ENCODE assay signal across 24 cellular contexts in genomic region chr21:36103434-36103833, GRCh38. TPM values are rescaled to one million over a fixed set of nuclear protein-coding genes. Genes with fewer than 3 reads are reported as not detected.
"Had no signal": no experiment of that assay in that cellular context is flagged by ENCODE, and none has a peak within 500 bp of the region (broad histone marks: within the 10 kb centered on the region; RNA-seq: fewer than 3 reads in every experiment).

No MANE protein-coding gene starts in this region.

- H3K9me3 ChIP-seq: ascending aorta, colonic mucosa, left ventricle myocardium inferior, right lobe of liver, testis, upper lobe of left lung had no signal

- H3K4me3 ChIP-seq: ascending aorta, cardiac muscle cell, colonic mucosa, left ventricle myocardium inferior, right lobe of liver, testis, upper lobe of left lung had no signal

- H3K27me3 ChIP-seq: ascending aorta, colonic mucosa, right lobe of liver, testis, upper lobe of left lung had no signal

- H3K27ac ChIP-seq: ascending aorta, cardiac muscle cell, colonic mucosa, left ventricle myocardium inferior, right lobe of liver, testis, upper lobe of left lung had no signal

- DNase-seq: activated CD4-positive, alpha-beta T cell treated with anti-CD3 and anti-CD28 coated beads for 4 hours; activated CD4-positive, alpha-beta T cell treated with anti-CD3 and anti-CD28 coated beads, Interleukin-2, amount 50 U/mL, for 48 hours; activated CD8-positive, alpha-beta memory T cell treated with anti-CD3 and anti-CD28 coated beads, Interleukin-2, amount 50 U/mL, for 4 hours; activated effector memory CD4-positive, alpha-beta T cell treated with anti-CD3 and anti-CD28 coated beads, Interleukin-2, amount 50 U/mL, for 16 hours; activated naive CD4-positive, alpha-beta T cell treated with anti-CD3 and anti-CD28 coated beads for 36 hours; activated naive CD8-positive, alpha-beta T cell treated with anti-CD3 and anti-CD28 coated beads for 36 hours; activated T-cell treated with anti-CD3 and anti-CD28 coated beads, Interleukin-2, amount 50 U/mL, for 1 hour; cerebellar nuclear complex; colonic mucosa; effector memory CD4-positive, alpha-beta T cell; foreskin fibroblast; head of caudate nucleus; hippocampal formation; immature natural killer cell; kidney glomerular epithelial cell; left ventricle myocardium inferior; posterior cingulate gyrus; right lobe of liver; stimulated activated CD4-positive, alpha-beta T cell treated with anti-CD3 and anti-CD28 coated beads, Interleukin-2, amount 100 ng/mL, for 48 hours; stimulated activated naive CD8-positive, alpha-beta T cell treated with anti-CD3 and anti-CD28 coated beads, Interleukin-15, Interleukin-2, amounts not matched to agents 100 U/mL and 50 U/mL, for 24 hours; testis; upper lobe of left lung had no signal

- H3K4me1 ChIP-seq: ascending aorta, colonic mucosa, right lobe of liver, testis had no signal

- ATAC-seq: right lobe of liver; stimulated activated naive CD8-positive, alpha-beta T cell treated with anti-CD3 and anti-CD28 coated beads, Interleukin-15, Interleukin-2, amounts not matched to agents 100 U/mL and 50 U/mL, for 24 hours had no signal

- H3K36me3 ChIP-seq: ascending aorta, cardiac muscle cell, colonic mucosa, left ventricle myocardium inferior, right lobe of liver, upper lobe of left lung had no signal

RNA-seq across cellular contexts. Expression of gene CBR3, which starts 31.4 kb away (rescaled TPM):
- total RNA-seq: cardiac muscle cell had no signal
- polyA plus RNA-seq: cardiac muscle cell had no signal
